ENCODE assay signal across 8 cellular contexts in genomic region chr1:10212476-10212875, GRCh38. TPM values are rescaled to one million over a fixed set of nuclear protein-coding genes. Genes with fewer than 3 reads are reported as not detected.
DNase-seq lines count a peak whose midpoint lies in the region; ATAC-seq and TF ChIP-seq lines count a peak whose summit lies in the region.
"Had no signal": no experiment of that assay in that cellular context is flagged by ENCODE, and none has a peak within 500 bp of the region (broad histone marks: within the 10 kb centered on the region; RNA-seq: fewer than 3 reads in every experiment).

No MANE protein-coding gene starts in this region.

- H3K4me1 ChIP-seq in iPS-18a (ENCODE audit: control insufficient read depth, low read depth, low read length) = peaks cover 18% of the 10 kb centered on the region
- H3K4me1 ChIP-seq in spleen = peaks cover 6 to 76% (median 53%) of the 10 kb centered on the region in 6 donors

- H3K4me3 Mint-ChIP-seq in activated T-helper 17 cell treated with anti-CD3 and anti-CD28 coated beads, Interleukin-2, amount 50 U/mL, for 72 hours = peak overlapping the region; percentile 66

- in situ Hi-C loops in GM13977 (cut with MboI; ENCODE audit: low pct_unique_long_range_greater_than_20kb, low sequenced_read_pairs, unreplicated experiment) = no loop called here

- H3K4me3 ChIP-seq in HFF-Myc (replicated peaks; ENCODE audit: low read depth, low read length) = peak overlapping the region; percentile 99
- peak overlapping the region; percentile 96 for H3K4me3 ChIP-seq in iPS-18a (ENCODE audit: low read length)
- peak overlapping the region in 2 of 8 donors; percentile 63 to 81 for H3K4me3 ChIP-seq in spleen

- intact Hi-C loops in spleen (cut with DNase I; ENCODE audit: low total_unique reads) = no loop called here

- H3K36me3 Mint-ChIP-seq in activated T-helper 17 cell treated with anti-CD3 and anti-CD28 coated beads, Interleukin-2, amount 50 U/mL, for 72 hours (ENCODE audit: low read depth) = no peaks in the 10 kb centered on the region

- H3K27ac ChIP-seq in iPS-18a (ENCODE audit: low read length) (no peak overlapping the region), spleen (peak overlapping the region in 6 of 8 donors; percentile 94 to 98 (median 95))

- no peak for ATAC-seq in activated T-helper 17 cell treated with anti-CD3 and anti-CD28 coated beads, Interleukin-2, amount 50 U/mL, for 72 hours (replicated peaks)
- ATAC-seq in GM21825 (IDR thresholded peaks at IDR 0.05; ENCODE audit: unreplicated experiment) = no peak

- no peaks in the 10 kb centered on the region for H3K36me3 ChIP-seq in iPS-18a (ENCODE audit: control insufficient read depth, low read depth, low read length)
- no peaks in the 10 kb centered on the region for H3K36me3 ChIP-seq in spleen

- no peaks in the 10 kb centered on the region for H3K27me3 Mint-ChIP-seq in activated T-helper 17 cell treated with anti-CD3 and anti-CD28 coated beads, Interleukin-2, amount 50 U/mL, for 72 hours

- peaks cover 5% of the 10 kb centered on the region for H3K27me3 ChIP-seq in iPS-18a (ENCODE audit: control insufficient read depth, insufficient read depth, low read length)
- no peaks in the 10 kb centered on the region for H3K27me3 ChIP-seq in spleen (replicated peaks in 1 of 7)

- 83 to 97% (median 89%) methylated on average over 1 of the region's 1 CpG for WGBS in spleen, 5 donors

- DNase-seq in HFF-Myc (ENCODE audit: extremely low read depth, low read depth) (no peak), spleen (no peak), GM13977 (ENCODE audit: low spot score) (no peak), activated gamma-delta T cell (lab: John Stamatoyannopoulos, UW) (no peak)
- DNase-seq: activated gamma-delta T cell treated with Interleukin-2 at 50 U/mL for 16 hours had no signal

- H3K4me1 Mint-ChIP-seq in activated T-helper 17 cell treated with anti-CD3 and anti-CD28 coated beads, Interleukin-2, amount 50 U/mL, for 72 hours = peaks cover 27% of the 10 kb centered on the region

- no peak overlapping the region for H3K9ac ChIP-seq in iPS-18a (ENCODE audit: low read length)

- H3K9me3 Mint-ChIP-seq in activated T-helper 17 cell treated with anti-CD3 and anti-CD28 coated beads, Interleukin-2, amount 50 U/mL, for 72 hours = no peaks in the 10 kb centered on the region

- H3K9me3 ChIP-seq in iPS-18a (ENCODE audit: control insufficient read depth, low read depth, low read length) = no peaks in the 10 kb centered on the region
- H3K9me3 ChIP-seq in spleen = no peaks in the 10 kb centered on the region

- TF ChIP-seq CTCF in HFF-Myc (IDR thresholded peaks at IDR 0.05; ENCODE audit: low read depth, low read length, missing control alignments) (no peak), spleen (IDR thresholded peaks at IDR 0.05 in 8 of 11, conservative IDR thresholded peaks at IDR 0.05 in 3 of 11) (no peak), GM13977 (IDR thresholded peaks at IDR 0.05; ENCODE audit: extremely low read depth, insufficient read depth, missing control alignments) (no peak)

- no peak for TF ChIP-seq POLR2A in spleen (IDR thresholded peaks at IDR 0.05)

- H3K27ac Mint-ChIP-seq in activated T-helper 17 cell treated with anti-CD3 and anti-CD28 coated beads, Interleukin-2, amount 50 U/mL, for 72 hours = peak overlapping the region; percentile 70

RNA-seq across cellular contexts. Expression of gene KIF1B, which starts 2.1 kb away (rescaled TPM):
- 10 to 100 TPM; 13.5 to 17.0 TPM for total RNA-seq in activated T-helper 17 cell treated with anti-CD3 and anti-CD28 coated beads, Interleukin-2, amount 50 U/mL, for 72 hours
- 10 to 100 TPM; 29.9 to 53.5 (median 37.4) TPM for total RNA-seq in spleen
- polyA plus RNA-seq in spleen = 1 to 10 TPM; 1.6 to 4.8 (median 2.4) TPM
